ENCODE assay signal across 8 cellular contexts in genomic region chr18:61435064-61435652, GRCh38.
A peak's percentile ranks its signal among the peaks of the same experiment; 100 is the strongest.
DNase-seq lines count a peak whose midpoint lies in the region; ATAC-seq and TF ChIP-seq lines count a peak whose summit lies in the region.

No MANE protein-coding gene starts in this region.

- ATAC-seq in GM19395 (IDR thresholded peaks at IDR 0.05; ENCODE audit: unreplicated experiment) (peak; percentile 95), HG03354 (IDR thresholded peaks at IDR 0.05; ENCODE audit: poor library complexity, severe bottlenecking, unreplicated experiment) (peak; percentile 95), left lobe of liver (peak; percentile 70), upper lobe of left lung (ENCODE audit: low FRiP score in 2 of 2) (no peak)

- TF ChIP-seq CTCF in SU-DHL-6 (IDR thresholded peaks at IDR 0.05; ENCODE audit: insufficient read depth, low read length, poor library complexity, severe bottlenecking) = peak; percentile 81
- peak in 3 of 6 experiments; percentile 6 to 20 (median 14) for TF ChIP-seq CTCF in upper lobe of left lung (IDR thresholded peaks at IDR 0.05)

- H3K4me3 ChIP-seq in SU-DHL-6 (ENCODE audit: insufficient read depth, low read length, poor library complexity, severe bottlenecking) (no peak overlapping the region), upper lobe of left lung (no peak overlapping the region)

- no peaks in the 10 kb centered on the region for H4K20me1 ChIP-seq in SU-DHL-6 (ENCODE audit: low read depth, low read length)

- H3K9me3 ChIP-seq in SU-DHL-6 (ENCODE audit: insufficient read depth, low read length) (no peaks in the 10 kb centered on the region), upper lobe of left lung (no peaks in the 10 kb centered on the region)

- DNase-seq in ELF-1 (ENCODE audit: low read depth, low spot score) (peak; percentile 9), left lobe of liver (ENCODE audit: low spot score) (no peak), GM19240 (ENCODE audit: insufficient read length, low spot score) (no peak), UCSD-AML1 (lab: John Stamatoyannopoulos, UW; ENCODE audit: unreplicated experiment) (no peak), upper lobe of left lung (no peak)

- H2AFZ ChIP-seq in SU-DHL-6 (ENCODE audit: low read depth, low read length, severe bottlenecking) = no peak overlapping the region

- no peak overlapping the region for H3K27ac ChIP-seq in SU-DHL-6 (ENCODE audit: low read depth, low read length)
- no peak overlapping the region for H3K27ac ChIP-seq in upper lobe of left lung

- no peaks in the 10 kb centered on the region for H3K79me2 ChIP-seq in SU-DHL-6 (ENCODE audit: insufficient read depth, low read length)

- no peaks in the 10 kb centered on the region for H3K36me3 ChIP-seq in SU-DHL-6 (ENCODE audit: low read length)
- H3K36me3 ChIP-seq in upper lobe of left lung = no peaks in the 10 kb centered on the region

- TF ChIP-seq EP300 in upper lobe of left lung (IDR thresholded peaks at IDR 0.05) = no peak

- H3F3A ChIP-seq in SU-DHL-6 (ENCODE audit: insufficient read depth) = no peaks in the 10 kb centered on the region

- TF ChIP-seq POLR2A in upper lobe of left lung (IDR thresholded peaks at IDR 0.05) = no peak

- H3K4me2 ChIP-seq in SU-DHL-6 (ENCODE audit: low read depth, low read length, poor library complexity, severe bottlenecking) = no peak overlapping the region

- H3K9ac ChIP-seq in SU-DHL-6 (ENCODE audit: low read length) = no peak overlapping the region

- WGBS in upper lobe of left lung, 2 donors = 43 to 45% methylated on average over 3 of the region's 3 CpGs

- H3K9me2 ChIP-seq in SU-DHL-6 (replicated peaks; ENCODE audit: insufficient read depth, low read length) = no peaks in the 10 kb centered on the region

- H3K27me3 ChIP-seq in SU-DHL-6 (ENCODE audit: low read length) = no peaks in the 10 kb centered on the region
- H3K27me3 ChIP-seq in upper lobe of left lung = no peaks in the 10 kb centered on the region

- H3K4me1 ChIP-seq in upper lobe of left lung = no peaks in the 10 kb centered on the region

Comparison
In these comparisons a context has a peak if more than half of its experiments do, and no peak if none do; other contexts are left out.
1. ATAC-seq: peak in GM19395 (single experiment), HG03354 (single experiment) and left lobe of liver (single experiment); none in upper lobe of left lung (0 of 2).